In the genomic region with DNA sequence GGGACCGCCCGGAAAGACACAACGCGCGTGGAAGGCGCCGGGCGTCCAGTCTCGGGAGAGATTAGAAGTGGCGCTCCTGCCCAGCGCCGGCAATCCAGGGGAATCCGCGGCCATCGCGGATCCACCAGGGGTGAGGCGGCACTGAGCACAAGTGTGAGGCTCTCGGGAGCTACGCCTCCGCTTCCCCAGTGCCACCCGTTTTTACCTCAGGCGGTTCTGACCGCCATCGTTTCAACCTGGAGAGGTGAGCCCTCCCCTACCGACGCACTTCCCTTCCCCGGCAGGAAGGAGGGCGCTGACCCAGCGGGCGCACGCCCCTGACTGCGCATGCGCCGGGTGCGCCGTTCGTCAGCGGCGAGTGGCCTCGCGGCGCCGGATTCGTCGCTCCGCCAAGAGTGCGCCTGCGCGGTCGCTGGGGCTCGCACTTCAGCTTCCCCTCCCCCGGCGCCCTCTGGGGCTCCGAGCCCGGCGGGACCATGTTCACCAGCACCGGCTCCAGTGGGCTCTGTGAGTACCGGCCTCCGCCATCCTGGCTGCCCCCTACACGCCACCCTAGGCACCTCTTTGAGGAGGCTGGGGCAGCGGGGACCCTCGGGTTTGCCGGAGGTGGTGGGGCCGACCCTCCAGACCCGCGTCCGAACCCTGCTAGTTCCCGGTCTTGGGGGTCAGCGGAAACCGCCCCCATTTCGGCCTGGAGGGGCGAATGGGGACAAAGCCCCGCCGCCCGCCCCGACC, we compare ENCODE assay signal across 1 cellular context.
TF ChIP-seq lines count a peak whose summit lies in the region.

A gene with protein sequence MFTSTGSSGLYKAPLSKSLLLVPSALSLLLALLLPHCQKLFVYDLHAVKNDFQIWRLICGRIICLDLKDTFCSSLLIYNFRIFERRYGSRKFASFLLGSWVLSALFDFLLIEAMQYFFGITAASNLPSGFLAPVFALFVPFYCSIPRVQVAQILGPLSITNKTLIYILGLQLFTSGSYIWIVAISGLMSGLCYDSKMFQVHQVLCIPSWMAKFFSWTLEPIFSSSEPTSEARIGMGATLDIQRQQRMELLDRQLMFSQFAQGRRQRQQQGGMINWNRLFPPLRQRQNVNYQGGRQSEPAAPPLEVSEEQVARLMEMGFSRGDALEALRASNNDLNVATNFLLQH (plus strand): TSS at position 422 of the 735 bp plus-strand sequence. CDS start 55 bp downstream, at position 477.

TF ChIP-seq in GM12878, 131 proteins besides CTCF, POLR2A, EP300 and RAD21 (continued from another document):
- TF ChIP-seq, protein P1, sequence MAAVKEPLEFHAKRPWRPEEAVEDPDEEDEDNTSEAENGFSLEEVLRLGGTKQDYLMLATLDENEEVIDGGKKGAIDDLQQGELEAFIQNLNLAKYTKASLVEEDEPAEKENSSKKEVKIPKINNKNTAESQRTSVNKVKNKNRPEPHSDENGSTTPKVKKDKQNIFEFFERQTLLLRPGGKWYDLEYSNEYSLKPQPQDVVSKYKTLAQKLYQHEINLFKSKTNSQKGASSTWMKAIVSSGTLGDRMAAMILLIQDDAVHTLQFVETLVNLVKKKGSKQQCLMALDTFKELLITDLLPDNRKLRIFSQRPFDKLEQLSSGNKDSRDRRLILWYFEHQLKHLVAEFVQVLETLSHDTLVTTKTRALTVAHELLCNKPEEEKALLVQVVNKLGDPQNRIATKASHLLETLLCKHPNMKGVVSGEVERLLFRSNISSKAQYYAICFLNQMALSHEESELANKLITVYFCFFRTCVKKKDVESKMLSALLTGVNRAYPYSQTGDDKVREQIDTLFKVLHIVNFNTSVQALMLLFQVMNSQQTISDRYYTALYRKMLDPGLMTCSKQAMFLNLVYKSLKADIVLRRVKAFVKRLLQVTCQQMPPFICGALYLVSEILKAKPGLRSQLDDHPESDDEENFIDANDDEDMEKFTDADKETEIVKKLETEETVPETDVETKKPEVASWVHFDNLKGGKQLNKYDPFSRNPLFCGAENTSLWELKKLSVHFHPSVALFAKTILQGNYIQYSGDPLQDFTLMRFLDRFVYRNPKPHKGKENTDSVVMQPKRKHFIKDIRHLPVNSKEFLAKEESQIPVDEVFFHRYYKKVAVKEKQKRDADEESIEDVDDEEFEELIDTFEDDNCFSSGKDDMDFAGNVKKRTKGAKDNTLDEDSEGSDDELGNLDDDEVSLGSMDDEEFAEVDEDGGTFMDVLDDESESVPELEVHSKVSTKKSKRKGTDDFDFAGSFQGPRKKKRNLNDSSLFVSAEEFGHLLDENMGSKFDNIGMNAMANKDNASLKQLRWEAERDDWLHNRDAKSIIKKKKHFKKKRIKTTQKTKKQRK (IDR thresholded peaks at IDR 0.05; ENCODE audit: low read depth, low read length), result no peak
- TF ChIP-seq ZNF622 (IDR thresholded peaks at IDR 0.05), result no peak
- peak; percentile 95 for TF ChIP-seq TAF1 (IDR thresholded peaks at IDR 0.05; ENCODE audit: borderline replicate concordance, low read depth, low read length)
- peak; percentile 52; the same call in 1 of the 2 replicates for TF ChIP-seq EED (IDR thresholded peaks at IDR 0.05; ENCODE audit: low read depth)
- TF ChIP-seq TCF12 (IDR thresholded peaks at IDR 0.05; ENCODE audit: low read depth, low read length), result peak; percentile 72; the same call in 1 of the 2 replicates
- TF ChIP-seq SUZ12 (IDR thresholded peaks at IDR 0.05; ENCODE audit: unreplicated experiment), result no peak
- peak; percentile 88; the same call in 1 of the 2 replicates for TF ChIP-seq CBFB (IDR thresholded peaks at IDR 0.05; ENCODE audit: low read depth)
- TF ChIP-seq, protein P2, sequence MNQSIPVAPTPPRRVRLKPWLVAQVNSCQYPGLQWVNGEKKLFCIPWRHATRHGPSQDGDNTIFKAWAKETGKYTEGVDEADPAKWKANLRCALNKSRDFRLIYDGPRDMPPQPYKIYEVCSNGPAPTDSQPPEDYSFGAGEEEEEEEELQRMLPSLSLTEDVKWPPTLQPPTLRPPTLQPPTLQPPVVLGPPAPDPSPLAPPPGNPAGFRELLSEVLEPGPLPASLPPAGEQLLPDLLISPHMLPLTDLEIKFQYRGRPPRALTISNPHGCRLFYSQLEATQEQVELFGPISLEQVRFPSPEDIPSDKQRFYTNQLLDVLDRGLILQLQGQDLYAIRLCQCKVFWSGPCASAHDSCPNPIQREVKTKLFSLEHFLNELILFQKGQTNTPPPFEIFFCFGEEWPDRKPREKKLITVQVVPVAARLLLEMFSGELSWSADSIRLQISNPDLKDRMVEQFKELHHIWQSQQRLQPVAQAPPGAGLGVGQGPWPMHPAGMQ (IDR thresholded peaks at IDR 0.05; ENCODE audit: borderline replicate concordance), result no peak
- TF ChIP-seq, protein P3, sequence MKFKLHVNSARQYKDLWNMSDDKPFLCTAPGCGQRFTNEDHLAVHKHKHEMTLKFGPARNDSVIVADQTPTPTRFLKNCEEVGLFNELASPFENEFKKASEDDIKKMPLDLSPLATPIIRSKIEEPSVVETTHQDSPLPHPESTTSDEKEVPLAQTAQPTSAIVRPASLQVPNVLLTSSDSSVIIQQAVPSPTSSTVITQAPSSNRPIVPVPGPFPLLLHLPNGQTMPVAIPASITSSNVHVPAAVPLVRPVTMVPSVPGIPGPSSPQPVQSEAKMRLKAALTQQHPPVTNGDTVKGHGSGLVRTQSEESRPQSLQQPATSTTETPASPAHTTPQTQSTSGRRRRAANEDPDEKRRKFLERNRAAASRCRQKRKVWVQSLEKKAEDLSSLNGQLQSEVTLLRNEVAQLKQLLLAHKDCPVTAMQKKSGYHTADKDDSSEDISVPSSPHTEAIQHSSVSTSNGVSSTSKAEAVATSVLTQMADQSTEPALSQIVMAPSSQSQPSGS (IDR thresholded peaks at IDR 0.05; ENCODE audit: low read length), result no peak
- peak; percentile 97 for TF ChIP-seq PML (IDR thresholded peaks at IDR 0.05; ENCODE audit: low read length)
- TF ChIP-seq ZSCAN29 (IDR thresholded peaks at IDR 0.05), result no peak
- TF ChIP-seq, protein P4, sequence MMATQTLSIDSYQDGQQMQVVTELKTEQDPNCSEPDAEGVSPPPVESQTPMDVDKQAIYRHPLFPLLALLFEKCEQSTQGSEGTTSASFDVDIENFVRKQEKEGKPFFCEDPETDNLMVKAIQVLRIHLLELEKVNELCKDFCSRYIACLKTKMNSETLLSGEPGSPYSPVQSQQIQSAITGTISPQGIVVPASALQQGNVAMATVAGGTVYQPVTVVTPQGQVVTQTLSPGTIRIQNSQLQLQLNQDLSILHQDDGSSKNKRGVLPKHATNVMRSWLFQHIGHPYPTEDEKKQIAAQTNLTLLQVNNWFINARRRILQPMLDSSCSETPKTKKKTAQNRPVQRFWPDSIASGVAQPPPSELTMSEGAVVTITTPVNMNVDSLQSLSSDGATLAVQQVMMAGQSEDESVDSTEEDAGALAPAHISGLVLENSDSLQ (IDR thresholded peaks at IDR 0.05), result peak; percentile 25
- TF ChIP-seq IKZF2 (IDR thresholded peaks at IDR 0.05), result 0 out of 4 replicates have a peak, but pooled peaks of 1 of the 2 experiments have one; percentile 40
- peak; percentile 85 for TF ChIP-seq GABPA (IDR thresholded peaks at IDR 0.05; ENCODE audit: low read depth)
- TF ChIP-seq RCOR1 (conservative IDR thresholded peaks at IDR 0.05; ENCODE audit: low read depth, low read length), result no peak
- peak; percentile 84 for TF ChIP-seq POU2F2 (IDR thresholded peaks at IDR 0.05; ENCODE audit: borderline replicate concordance, low read depth, low read length)
- TF ChIP-seq HDAC6 (IDR thresholded peaks at IDR 0.05; ENCODE audit: unreplicated experiment), result no peak
- TF ChIP-seq POLR2AphosphoS5 (IDR thresholded peaks at IDR 0.05; ENCODE audit: low read length), result peak; percentile 98
- peak; percentile 71; the same call in 1 of the 2 replicates for TF ChIP-seq RBBP5 (conservative IDR thresholded peaks at IDR 0.05)
- peak in 1 of 2 experiments; percentile 52; a peak in 1 of 3 replicates for TF ChIP-seq EGR1 (IDR thresholded peaks at IDR 0.05; ENCODE audit: borderline replicate concordance in 1 of 2, low read depth in 2 of 2, low read length in 2 of 2)
- TF ChIP-seq, protein P5, sequence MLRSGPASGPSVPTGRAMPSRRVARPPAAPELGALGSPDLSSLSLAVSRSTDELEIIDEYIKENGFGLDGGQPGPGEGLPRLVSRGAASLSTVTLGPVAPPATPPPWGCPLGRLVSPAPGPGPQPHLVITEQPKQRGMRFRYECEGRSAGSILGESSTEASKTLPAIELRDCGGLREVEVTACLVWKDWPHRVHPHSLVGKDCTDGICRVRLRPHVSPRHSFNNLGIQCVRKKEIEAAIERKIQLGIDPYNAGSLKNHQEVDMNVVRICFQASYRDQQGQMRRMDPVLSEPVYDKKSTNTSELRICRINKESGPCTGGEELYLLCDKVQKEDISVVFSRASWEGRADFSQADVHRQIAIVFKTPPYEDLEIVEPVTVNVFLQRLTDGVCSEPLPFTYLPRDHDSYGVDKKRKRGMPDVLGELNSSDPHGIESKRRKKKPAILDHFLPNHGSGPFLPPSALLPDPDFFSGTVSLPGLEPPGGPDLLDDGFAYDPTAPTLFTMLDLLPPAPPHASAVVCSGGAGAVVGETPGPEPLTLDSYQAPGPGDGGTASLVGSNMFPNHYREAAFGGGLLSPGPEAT (IDR thresholded peaks at IDR 0.05; ENCODE audit: low read depth), result no peak
- peak; percentile 87 for TF ChIP-seq NRF1 (conservative IDR thresholded peaks at IDR 0.05; ENCODE audit: low read depth, low read length)
- no peak for TF ChIP-seq CBX5 (IDR thresholded peaks at IDR 0.05; ENCODE audit: low read depth)
- no peak for TF ChIP-seq SREBF1 (IDR thresholded peaks at IDR 0.05; ENCODE audit: low read length)
